Comparison of ENCODE assay signal across 9 cellular contexts in genomic region chr20:62792182-62792939, GRCh38. TPM values are rescaled to one million over a fixed set of nuclear protein-coding genes. Genes with fewer than 3 reads are reported as not detected.
A peak's percentile ranks its signal among the peaks of the same experiment; 100 is the strongest.
DNase-seq lines count a peak whose midpoint lies in the region; ATAC-seq lines count a peak whose summit lies in the region.
"Had no signal": no experiment of that assay in that cellular context is flagged by ENCODE, and none has a peak within 500 bp of the region (broad histone marks: within the 10 kb centered on the region; RNA-seq: fewer than 3 reads in every experiment).

No MANE protein-coding gene starts in this region.

- intact Hi-C loops in activated CD4-positive, alpha-beta memory T cell treated with anti-CD3 and anti-CD28 coated beads for 36 hours (cut with micrococcal nuclease): no loop called here

- H3K4me1 Mint-ChIP-seq in activated CD4-positive, alpha-beta memory T cell treated with anti-CD3 and anti-CD28 coated beads for 36 hours (ENCODE audit: low read depth): peaks cover 27% of the 10 kb centered on the region

- DNase-seq in 8988T (peak; percentile 21), ELR (ENCODE audit: low read depth) (peak; percentile 83), glomerular visceral epithelial cell (ENCODE audit: extremely low spot score) (peak; percentile 95), NCI-H82 treated with DMSO at 0.1 percent for 48 hours (lab: John Stamatoyannopoulos, UW; ENCODE audit: unreplicated experiment) (no peak)
- no peak for DNase-seq in activated CD4-positive, alpha-beta memory T cell treated with anti-CD3 and anti-CD28 coated beads for 36 hours

- CTCF ChIA-PET in activated CD4-positive, alpha-beta memory T cell treated with anti-CD3 and anti-CD28 coated beads for 36 hours (lab: Charles Lee): interaction anchor here (0.6 to 4.0 kb wide), 37 partner anchors 10 to 293 kb away, joined by 3 to 22 read pairs (median 6); partner anchors contain the start of genes OGFR and SLCO4A1

- POLR2A ChIA-PET in activated CD4-positive, alpha-beta memory T cell treated with anti-CD3 and anti-CD28 coated beads for 36 hours (lab: Charles Lee): no interaction called here

- no peak overlapping the region for H3K4me3 Mint-ChIP-seq in activated CD4-positive, alpha-beta memory T cell treated with anti-CD3 and anti-CD28 coated beads for 36 hours

- H3K27me3 Mint-ChIP-seq in activated CD4-positive, alpha-beta memory T cell treated with anti-CD3 and anti-CD28 coated beads for 36 hours: no peaks in the 10 kb centered on the region

- no peak for ATAC-seq in HG02642 (IDR thresholded peaks at IDR 0.05; ENCODE audit: poor library complexity, unreplicated experiment)
- no peak for ATAC-seq in activated CD4-positive, CD25-positive, alpha-beta regulatory T cell treated with anti-CD3 and anti-CD28 coated beads, Interleukin-2, amount 50 U/mL, for 24 hours
- no peak for ATAC-seq in HG03571 (IDR thresholded peaks at IDR 0.05; ENCODE audit: unreplicated experiment)

- peak overlapping the region; percentile 8 for H3K27ac Mint-ChIP-seq in activated CD4-positive, alpha-beta memory T cell treated with anti-CD3 and anti-CD28 coated beads for 36 hours

- no peaks in the 10 kb centered on the region for H3K36me3 Mint-ChIP-seq in activated CD4-positive, alpha-beta memory T cell treated with anti-CD3 and anti-CD28 coated beads for 36 hours

- no peaks in the 10 kb centered on the region for H3K9me3 Mint-ChIP-seq in activated CD4-positive, alpha-beta memory T cell treated with anti-CD3 and anti-CD28 coated beads for 36 hours

RNA-seq across cellular contexts. Expression of gene MRGBP, which starts 3.9 kb away (rescaled TPM):
- total RNA-seq in activated CD4-positive, alpha-beta memory T cell treated with anti-CD3 and anti-CD28 coated beads for 36 hours: 10 to 100 TPM; 10.6 to 10.8 TPM

RNA-seq across cellular contexts. Expression of gene OGFR, which starts 12.3 kb away (rescaled TPM):
- 10 to 100 TPM; 35.0 to 39.0 TPM for total RNA-seq in activated CD4-positive, alpha-beta memory T cell treated with anti-CD3 and anti-CD28 coated beads for 36 hours

RNA-seq across cellular contexts. Expression of gene COL9A3, which starts 24.5 kb away (rescaled TPM):
- not detected for total RNA-seq in activated CD4-positive, alpha-beta memory T cell treated with anti-CD3 and anti-CD28 coated beads for 36 hours
- total RNA-seq: mononuclear cell had no signal

Comparison
In these comparisons a context has a peak if more than half of its experiments do, and no peak if none do; other contexts are left out.
1. DNase-seq: peak in 8988T (single experiment), ELR (single experiment) and glomerular visceral epithelial cell (single experiment); none in activated CD4-positive, alpha-beta memory T cell treated with anti-CD3 and anti-CD28 coated beads for 36 hours (single experiment) and NCI-H82 treated with DMSO at 0.1 percent for 48 hours (single experiment).